ENCODE assay signal across 18 cellular contexts in the genomic region with DNA sequence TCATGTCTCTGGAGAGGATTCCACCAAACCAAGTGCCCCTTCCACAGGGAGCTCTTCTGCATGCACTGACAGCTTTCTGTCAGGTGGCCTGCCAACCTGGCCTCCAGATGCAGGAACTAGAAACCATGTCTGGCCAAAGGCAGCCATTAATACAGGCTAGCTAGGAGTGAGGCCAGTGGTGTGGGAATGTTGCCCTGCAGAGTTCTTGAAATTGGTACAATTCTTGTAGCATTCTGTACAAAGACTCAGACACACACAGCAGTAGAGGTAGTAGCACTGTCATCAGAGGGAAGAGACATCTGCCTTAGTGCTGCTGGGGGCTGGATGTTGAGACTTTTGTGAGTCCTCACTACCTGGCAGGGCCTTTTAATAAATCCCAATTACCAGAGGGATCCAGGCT.
"Had no signal": no experiment of that assay in that cellular context is flagged by ENCODE, and none has a peak within 500 bp of the region (broad histone marks: within the 10 kb centered on the region; RNA-seq: fewer than 3 reads in every experiment).

No MANE protein-coding gene starts in this region.

- H3K27ac ChIP-seq: RWPE1 had no signal

- H3K4me2 ChIP-seq: SK-N-SH had no signal

- H3K9me3 ChIP-seq: SK-N-SH had no signal

- ATAC-seq: Panc1, PC-3 had no signal

- H3K9ac ChIP-seq: SK-N-SH had no signal

- DNase-seq: KBM-7, NCI-H1092, NCI-H1436, NCI-H187, NCI-H2029, NCI-H2081 treated with DMSO at 0.1 percent for 48 hours, NCI-H2171, NCI-H226, NCI-H446, NCI-H510A, NCI-H524 treated with DMSO at 0.1 percent for 48 hours, NCI-H69, NCI-H774, PC-3, SHP77, SK-N-SH had no signal

- H3K9me2 ChIP-seq: SK-N-SH had no signal
